In the genomic region with DNA sequence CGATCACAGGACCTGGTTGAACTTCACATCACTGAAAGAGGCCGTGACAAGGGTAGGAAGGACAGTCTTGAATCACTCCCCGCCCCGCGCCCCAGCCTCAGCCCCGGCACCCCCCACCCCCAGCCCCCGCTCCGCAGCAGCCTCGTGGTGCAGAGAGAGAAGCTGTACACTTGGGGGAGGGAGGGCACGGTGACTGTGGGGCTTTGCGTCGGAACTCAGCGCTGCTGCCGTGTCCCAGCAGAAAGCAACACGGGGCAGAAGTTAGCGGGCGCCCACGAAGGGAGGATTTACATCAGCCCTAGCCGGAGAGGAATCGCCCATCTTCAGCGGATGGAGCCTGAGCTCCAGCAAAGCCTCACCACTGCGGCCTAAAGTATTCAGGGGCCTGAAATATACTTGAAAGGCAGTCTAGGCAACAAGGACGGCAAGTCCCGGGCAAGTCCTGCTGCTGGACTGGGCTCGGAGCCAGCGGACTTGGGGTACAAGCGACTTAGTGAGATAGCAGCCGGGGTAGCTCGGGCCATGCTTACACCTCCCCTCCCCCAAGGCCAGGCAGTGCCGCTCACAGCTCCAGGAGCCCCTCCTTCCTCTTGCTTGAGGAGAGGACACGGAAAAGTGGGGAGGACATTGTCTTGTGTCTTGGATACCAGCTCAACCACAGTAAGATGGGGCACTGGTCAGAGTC, we compare ENCODE assay signal across 31 cellular contexts. TPM values are rescaled to one million over a fixed set of nuclear protein-coding genes. Genes with fewer than 3 reads are reported as not detected.
DNase-seq lines count a peak whose midpoint lies in the region; ATAC-seq, FAIRE-seq and TF ChIP-seq lines count a peak whose summit lies in the region.
"Had no signal": no experiment of that assay in that cellular context is flagged by ENCODE, and none has a peak within 500 bp of the region (broad histone marks: within the 10 kb centered on the region; RNA-seq: fewer than 3 reads in every experiment).

No MANE protein-coding gene starts in this region.

- no peaks in the 10 kb centered on the region for H3K27me3 Mint-ChIP-seq in activated naive CD8-positive, alpha-beta T cell
- H3K27me3 Mint-ChIP-seq in activated naive CD8-positive, alpha-beta T cell treated with anti-CD3 and anti-CD28 coated beads, Interleukin-2, amount 50 U/mL, for 24 hours: no peaks in the 10 kb centered on the region
- peaks cover 4% of the 10 kb centered on the region for H3K27me3 Mint-ChIP-seq in astrocyte (ENCODE audit: low read depth, unreplicated experiment)
- no peaks in the 10 kb centered on the region for H3K27me3 Mint-ChIP-seq in stimulated activated naive CD8-positive, alpha-beta T cell treated with anti-CD3 and anti-CD28 coated beads, Interleukin-15, Interleukin-2, amounts not matched to agents 100 ng/mL and 50 ng/mL, for 24 hours
- H3K27me3 Mint-ChIP-seq: effector memory CD8-positive, alpha-beta T cell had no signal

- TF ChIP-seq CTCF in astrocyte (IDR thresholded peaks at IDR 0.05; ENCODE audit: insufficient read depth, low read depth, low read length) (no peak), pancreas (IDR thresholded peaks at IDR 0.05) (no peak)

- no peak overlapping the region for H3K9ac ChIP-seq in astrocyte (ENCODE audit: low read length)

- H4K20me1 ChIP-seq in astrocyte (ENCODE audit: insufficient read depth, low read length): no peaks in the 10 kb centered on the region

- no peaks in the 10 kb centered on the region for H3K36me3 Mint-ChIP-seq in activated naive CD8-positive, alpha-beta T cell
- no peaks in the 10 kb centered on the region for H3K36me3 Mint-ChIP-seq in activated naive CD8-positive, alpha-beta T cell treated with anti-CD3 and anti-CD28 coated beads, Interleukin-2, amount 50 U/mL, for 24 hours (ENCODE audit: low read depth)
- H3K36me3 Mint-ChIP-seq in astrocyte (ENCODE audit: low read depth, unreplicated experiment): no peaks in the 10 kb centered on the region
- no peaks in the 10 kb centered on the region for H3K36me3 Mint-ChIP-seq in stimulated activated naive CD8-positive, alpha-beta T cell treated with anti-CD3 and anti-CD28 coated beads, Interleukin-15, Interleukin-2, amounts not matched to agents 100 ng/mL and 50 ng/mL, for 24 hours (ENCODE audit: low read depth)

- WGBS in pancreas, 2 donors: 78 to 81% methylated on average over 28 to 31 of the region's 31 CpGs

- H3K27ac ChIP-seq in astrocyte (ENCODE audit: low read depth, low read length) (no peak overlapping the region), pancreas (no peak overlapping the region)
- H3K27ac ChIP-seq: foreskin keratinocyte, SJSA1, upper lobe of right lung had no signal

- no peak overlapping the region for H3K4me2 ChIP-seq in astrocyte (ENCODE audit: low read length)

- H3K4me3 Mint-ChIP-seq in activated naive CD8-positive, alpha-beta T cell: no peak overlapping the region
- H3K4me3 Mint-ChIP-seq in activated naive CD8-positive, alpha-beta T cell treated with anti-CD3 and anti-CD28 coated beads, Interleukin-2, amount 50 U/mL, for 24 hours: no peak overlapping the region
- H3K4me3 Mint-ChIP-seq in astrocyte (ENCODE audit: unreplicated experiment): no peak overlapping the region
- no peak overlapping the region for H3K4me3 Mint-ChIP-seq in stimulated activated naive CD8-positive, alpha-beta T cell treated with anti-CD3 and anti-CD28 coated beads, Interleukin-15, Interleukin-2, amounts not matched to agents 100 ng/mL and 50 ng/mL, for 24 hours
- H3K4me3 Mint-ChIP-seq: effector memory CD8-positive, alpha-beta T cell had no signal

- H3K27ac Mint-ChIP-seq in activated naive CD8-positive, alpha-beta T cell: peak overlapping the region; percentile 28
- H3K27ac Mint-ChIP-seq in activated naive CD8-positive, alpha-beta T cell treated with anti-CD3 and anti-CD28 coated beads, Interleukin-2, amount 50 U/mL, for 24 hours: no peak overlapping the region
- H3K27ac Mint-ChIP-seq in astrocyte (ENCODE audit: unreplicated experiment): no peak overlapping the region
- H3K27ac Mint-ChIP-seq in stimulated activated naive CD8-positive, alpha-beta T cell treated with anti-CD3 and anti-CD28 coated beads, Interleukin-15, Interleukin-2, amounts not matched to agents 100 ng/mL and 50 ng/mL, for 24 hours: peak overlapping the region; percentile 58
- H3K27ac Mint-ChIP-seq: effector memory CD8-positive, alpha-beta T cell had no signal

- H3K9me3 Mint-ChIP-seq in activated naive CD8-positive, alpha-beta T cell (ENCODE audit: low read depth): no peaks in the 10 kb centered on the region
- no peaks in the 10 kb centered on the region for H3K9me3 Mint-ChIP-seq in activated naive CD8-positive, alpha-beta T cell treated with anti-CD3 and anti-CD28 coated beads, Interleukin-2, amount 50 U/mL, for 24 hours
- no peaks in the 10 kb centered on the region for H3K9me3 Mint-ChIP-seq in astrocyte (ENCODE audit: unreplicated experiment)
- H3K9me3 Mint-ChIP-seq in stimulated activated naive CD8-positive, alpha-beta T cell treated with anti-CD3 and anti-CD28 coated beads, Interleukin-15, Interleukin-2, amounts not matched to agents 100 ng/mL and 50 ng/mL, for 24 hours: no peaks in the 10 kb centered on the region
- H3K9me3 Mint-ChIP-seq: effector memory CD8-positive, alpha-beta T cell had no signal

- no peak for DNase-seq in activated naive CD8-positive, alpha-beta T cell treated with anti-CD3 and anti-CD28 coated beads, Interleukin-2, amount 50 U/mL, for 24 hours
- DNase-seq in astrocyte (ENCODE audit: low read depth) (no peak), left ventricle myocardium superior (peak; percentile 76), MG63 (no peak), pancreas (no peak)
- DNase-seq: ACHN; activated CD4-positive, alpha-beta T cell treated with anti-CD3 and anti-CD28 coated beads, Interleukin-2, amount 50 U/mL, for 48 hours; activated CD4-positive, CD25-positive, alpha-beta regulatory T cell; activated gamma-delta T cell; Calu3; DMS79 treated with DMSO at 0.1 percent for 48 hours; effector memory CD8-positive, alpha-beta T cell; foreskin keratinocyte; mesendoderm; MV-4-11; NCI-H1436 treated with DMSO at 0.1 percent for 48 hours; NCI-H446 treated with DMSO at 0.1 percent for 48 hours; NCI-H82; small intestine; upper lobe of right lung had no signal

- intact Hi-C loops in left ventricle myocardium superior (cut with micrococcal nuclease) (no loop called here), pancreas (cut with DNase I) (no loop called here)

- H3K9me3 ChIP-seq in astrocyte (ENCODE audit: insufficient read depth, low read depth, low read length) (no peaks in the 10 kb centered on the region), MG63 (no peaks in the 10 kb centered on the region), pancreas (no peaks in the 10 kb centered on the region)
- H3K9me3 ChIP-seq: SJSA1, upper lobe of right lung had no signal

- ATAC-seq in activated naive CD8-positive, alpha-beta T cell treated with anti-CD3 and anti-CD28 coated beads, Interleukin-2, amount 50 U/mL, for 24 hours: no peak
- ATAC-seq in left ventricle myocardium superior (peak; percentile 86), GM21381 (IDR thresholded peaks at IDR 0.05; ENCODE audit: unreplicated experiment) (no peak), pancreas (no peak)
- ATAC-seq: effector memory CD8-positive, alpha-beta T cell; esophagus mucosa; foreskin keratinocyte; left lobe of liver; upper lobe of right lung had no signal

- H3K4me1 Mint-ChIP-seq in activated naive CD8-positive, alpha-beta T cell (ENCODE audit: low read depth): peaks cover 24% of the 10 kb centered on the region
- H3K4me1 Mint-ChIP-seq in activated naive CD8-positive, alpha-beta T cell treated with anti-CD3 and anti-CD28 coated beads, Interleukin-2, amount 50 U/mL, for 24 hours: peaks cover 16% of the 10 kb centered on the region
- no peaks in the 10 kb centered on the region for H3K4me1 Mint-ChIP-seq in astrocyte (ENCODE audit: low read depth, unreplicated experiment)
- H3K4me1 Mint-ChIP-seq in stimulated activated naive CD8-positive, alpha-beta T cell treated with anti-CD3 and anti-CD28 coated beads, Interleukin-15, Interleukin-2, amounts not matched to agents 100 ng/mL and 50 ng/mL, for 24 hours (ENCODE audit: low read depth): peaks cover 11% of the 10 kb centered on the region

- H3K4me1 ChIP-seq in astrocyte (ENCODE audit: insufficient read depth, low read length) (no peaks in the 10 kb centered on the region), pancreas (no peaks in the 10 kb centered on the region)
- H3K4me1 ChIP-seq: foreskin keratinocyte, SJSA1 had no signal

- H2AFZ ChIP-seq in astrocyte (ENCODE audit: low read depth, low read length): peak overlapping the region; percentile 69

- no peaks in the 10 kb centered on the region for H3K79me2 ChIP-seq in astrocyte (ENCODE audit: insufficient read depth, low read length)

- H3K36me3 ChIP-seq in astrocyte (ENCODE audit: insufficient read depth, low read length) (no peaks in the 10 kb centered on the region), MG63 (no peaks in the 10 kb centered on the region), pancreas (no peaks in the 10 kb centered on the region)
- H3K36me3 ChIP-seq: SJSA1, upper lobe of right lung had no signal

- H3K27me3 ChIP-seq in astrocyte (ENCODE audit: insufficient read depth, low read length) (no peaks in the 10 kb centered on the region), MG63 (no peaks in the 10 kb centered on the region), pancreas (peaks cover 0 to 18% (median 0%) of the 10 kb centered on the region in 4 donors)
- H3K27me3 ChIP-seq: foreskin keratinocyte, SJSA1, upper lobe of right lung had no signal

- FAIRE-seq in astrocyte (lab: Jason Lieb, UNC) (no peak), pancreas (lab: Jason Lieb, UNC) (no peak)
- FAIRE-seq: small intestine had no signal

- no peak overlapping the region for H3K4me3 ChIP-seq in astrocyte (ENCODE audit: insufficient read depth, low read depth, low read length)
- no peak overlapping the region for H3K4me3 ChIP-seq in MG63
- no peak overlapping the region for H3K4me3 ChIP-seq in pancreas
- H3K4me3 ChIP-seq: SJSA1, upper lobe of right lung had no signal

RNA-seq across cellular contexts. Expression of gene OPN1LW, which starts 18.5 kb away (rescaled TPM):
- total RNA-seq in astrocyte: not detected in 2 replicates
- not detected for total RNA-seq in left ventricle myocardium superior
- total RNA-seq in MG63 (2014; rRNA removed; shearing (Covaris generic); ENCODE audit: low replicate concordance): not detected in 2 replicates
- total RNA-seq in pancreas: not detected
- polyA plus RNA-seq in pancreas: not detected
- total RNA-seq: Calu3; esophagus mucosa; foreskin keratinocyte; left lobe of liver; osteoblast; renal cortical epithelial cell; SJSA1; subcutaneous adipose tissue; T-helper 1 cell treated with Interleukin-12 subunit alpha and Interleukin-12 subunit beta and Interleukin-4 antibody, amounts not matched to agents 30 ng/mL and 1 ng/mL, for 36 hours; upper lobe of right lung had no signal
- polyA plus RNA-seq: BJ, foreskin keratinocyte, small intestine had no signal

RNA-seq across cellular contexts. Expression of gene MECP2, which starts 28.0 kb away (rescaled TPM):
- total RNA-seq in astrocyte: 29.2 and 36.2 TPM in 2 replicates
- 35.9 TPM for total RNA-seq in left ventricle myocardium superior
- 37.3 and 47.0 TPM in 2 replicates for total RNA-seq in MG63 (2014; rRNA removed; shearing (Covaris generic); ENCODE audit: low replicate concordance)
- total RNA-seq in pancreas: 10 to 100 TPM; 21.3 to 30.8 (median 23.6) TPM
- 10 to 100 TPM; 17.7 to 19.5 TPM for polyA plus RNA-seq in pancreas

RNA-seq across cellular contexts. Expression of gene OPN1MW, which starts 56.9 kb away (rescaled TPM):
- total RNA-seq in astrocyte (not detected in 2 replicates), left ventricle myocardium superior (not detected), pancreas (not detected)
- not detected in 2 replicates for total RNA-seq in MG63 (2014; rRNA removed; shearing (Covaris generic); ENCODE audit: low replicate concordance)
- polyA plus RNA-seq in pancreas: not detected
- total RNA-seq: Calu3; esophagus mucosa; foreskin keratinocyte; left lobe of liver; osteoblast; renal cortical epithelial cell; SJSA1; subcutaneous adipose tissue; T-helper 1 cell treated with Interleukin-12 subunit alpha and Interleukin-12 subunit beta and Interleukin-4 antibody, amounts not matched to agents 30 ng/mL and 1 ng/mL, for 36 hours; upper lobe of right lung had no signal
- polyA plus RNA-seq: BJ, foreskin keratinocyte, small intestine had no signal

Comparison
In these comparisons a context has a peak if more than half of its experiments do, and no peak if none do; other contexts are left out.
1. H3K27ac Mint-ChIP-seq: peak in activated naive CD8-positive, alpha-beta T cell (single experiment) and stimulated activated naive CD8-positive, alpha-beta T cell treated with anti-CD3 and anti-CD28 coated beads, Interleukin-15, Interleukin-2, amounts not matched to agents 100 ng/mL and 50 ng/mL, for 24 hours (single experiment); none in activated naive CD8-positive, alpha-beta T cell treated with anti-CD3 and anti-CD28 coated beads, Interleukin-2, amount 50 U/mL, for 24 hours (single experiment) and astrocyte (single experiment).